1 cellular context compared by ENCODE assay signal in genomic region chr16:71489122-71489521, GRCh38.
TF ChIP-seq lines count a peak whose summit lies in the region.

ZNF19 (minus strand) TSS chr16:71489324; CDS start chr16:71482114, 7,210 bp downstream.

TF ChIP-seq in GM23338, 12 proteins besides CTCF, POLR2A, EP300 and RAD21 (continued from another document):
- TF ChIP-seq, protein P1, sequence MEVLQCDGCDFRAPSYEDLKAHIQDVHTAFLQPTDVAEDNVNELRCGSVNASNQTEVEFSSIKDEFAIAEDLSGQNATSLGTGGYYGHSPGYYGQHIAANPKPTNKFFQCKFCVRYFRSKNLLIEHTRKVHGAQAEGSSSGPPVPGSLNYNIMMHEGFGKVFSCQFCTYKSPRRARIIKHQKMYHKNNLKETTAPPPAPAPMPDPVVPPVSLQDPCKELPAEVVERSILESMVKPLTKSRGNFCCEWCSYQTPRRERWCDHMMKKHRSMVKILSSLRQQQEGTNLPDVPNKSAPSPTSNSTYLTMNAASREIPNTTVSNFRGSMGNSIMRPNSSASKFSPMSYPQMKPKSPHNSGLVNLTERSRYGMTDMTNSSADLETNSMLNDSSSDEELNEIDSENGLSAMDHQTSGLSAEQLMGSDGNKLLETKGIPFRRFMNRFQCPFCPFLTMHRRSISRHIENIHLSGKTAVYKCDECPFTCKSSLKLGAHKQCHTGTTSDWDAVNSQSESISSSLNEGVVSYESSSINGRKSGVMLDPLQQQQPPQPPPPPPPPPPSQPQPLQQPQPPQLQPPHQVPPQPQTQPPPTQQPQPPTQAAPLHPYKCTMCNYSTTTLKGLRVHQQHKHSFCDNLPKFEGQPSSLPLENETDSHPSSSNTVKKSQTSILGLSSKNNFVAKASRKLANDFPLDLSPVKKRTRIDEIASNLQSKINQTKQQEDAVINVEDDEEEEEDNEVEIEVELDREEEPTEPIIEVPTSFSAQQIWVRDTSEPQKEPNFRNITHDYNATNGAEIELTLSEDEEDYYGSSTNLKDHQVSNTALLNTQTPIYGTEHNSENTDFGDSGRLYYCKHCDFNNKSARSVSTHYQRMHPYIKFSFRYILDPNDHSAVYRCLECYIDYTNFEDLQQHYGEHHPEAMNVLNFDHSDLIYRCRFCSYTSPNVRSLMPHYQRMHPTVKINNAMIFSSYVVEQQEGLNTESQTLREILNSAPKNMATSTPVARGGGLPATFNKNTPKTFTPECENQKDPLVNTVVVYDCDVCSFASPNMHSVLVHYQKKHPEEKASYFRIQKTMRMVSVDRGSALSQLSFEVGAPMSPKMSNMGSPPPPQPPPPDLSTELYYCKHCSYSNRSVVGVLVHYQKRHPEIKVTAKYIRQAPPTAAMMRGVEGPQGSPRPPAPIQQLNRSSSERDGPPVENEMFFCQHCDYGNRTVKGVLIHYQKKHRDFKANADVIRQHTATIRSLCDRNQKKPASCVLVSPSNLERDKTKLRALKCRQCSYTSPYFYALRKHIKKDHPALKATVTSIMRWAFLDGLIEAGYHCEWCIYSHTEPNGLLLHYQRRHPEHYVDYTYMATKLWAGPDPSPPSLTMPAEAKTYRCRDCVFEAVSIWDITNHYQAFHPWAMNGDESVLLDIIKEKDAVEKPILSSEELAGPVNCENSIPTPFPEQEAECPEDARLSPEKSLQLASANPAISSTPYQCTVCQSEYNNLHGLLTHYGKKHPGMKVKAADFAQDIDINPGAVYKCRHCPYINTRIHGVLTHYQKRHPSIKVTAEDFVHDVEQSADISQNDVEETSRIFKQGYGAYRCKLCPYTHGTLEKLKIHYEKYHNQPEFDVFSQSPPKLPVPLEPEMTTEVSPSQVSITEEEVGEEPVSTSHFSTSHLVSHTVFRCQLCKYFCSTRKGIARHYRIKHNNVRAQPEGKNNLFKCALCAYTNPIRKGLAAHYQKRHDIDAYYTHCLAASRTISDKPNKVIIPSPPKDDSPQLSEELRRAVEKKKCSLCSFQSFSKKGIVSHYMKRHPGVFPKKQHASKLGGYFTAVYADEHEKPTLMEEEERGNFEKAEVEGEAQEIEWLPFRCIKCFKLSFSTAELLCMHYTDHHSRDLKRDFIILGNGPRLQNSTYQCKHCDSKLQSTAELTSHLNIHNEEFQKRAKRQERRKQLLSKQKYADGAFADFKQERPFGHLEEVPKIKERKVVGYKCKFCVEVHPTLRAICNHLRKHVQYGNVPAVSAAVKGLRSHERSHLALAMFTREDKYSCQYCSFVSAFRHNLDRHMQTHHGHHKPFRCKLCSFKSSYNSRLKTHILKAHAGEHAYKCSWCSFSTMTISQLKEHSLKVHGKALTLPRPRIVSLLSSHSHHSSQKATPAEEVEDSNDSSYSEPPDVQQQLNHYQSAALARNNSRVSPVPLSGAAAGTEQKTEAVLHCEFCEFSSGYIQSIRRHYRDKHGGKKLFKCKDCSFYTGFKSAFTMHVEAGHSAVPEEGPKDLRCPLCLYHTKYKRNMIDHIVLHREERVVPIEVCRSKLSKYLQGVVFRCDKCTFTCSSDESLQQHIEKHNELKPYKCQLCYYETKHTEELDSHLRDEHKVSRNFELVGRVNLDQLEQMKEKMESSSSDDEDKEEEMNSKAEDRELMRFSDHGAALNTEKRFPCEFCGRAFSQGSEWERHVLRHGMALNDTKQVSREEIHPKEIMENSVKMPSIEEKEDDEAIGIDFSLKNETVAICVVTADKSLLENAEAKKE (CRISPR knock-in tag; IDR thresholded peaks at IDR 0.05): no peak
TF ChIP-seq in GM23338: peak in this region for 0.
